Comparison of ENCODE assay signal across 9 cellular contexts in the genomic region with DNA sequence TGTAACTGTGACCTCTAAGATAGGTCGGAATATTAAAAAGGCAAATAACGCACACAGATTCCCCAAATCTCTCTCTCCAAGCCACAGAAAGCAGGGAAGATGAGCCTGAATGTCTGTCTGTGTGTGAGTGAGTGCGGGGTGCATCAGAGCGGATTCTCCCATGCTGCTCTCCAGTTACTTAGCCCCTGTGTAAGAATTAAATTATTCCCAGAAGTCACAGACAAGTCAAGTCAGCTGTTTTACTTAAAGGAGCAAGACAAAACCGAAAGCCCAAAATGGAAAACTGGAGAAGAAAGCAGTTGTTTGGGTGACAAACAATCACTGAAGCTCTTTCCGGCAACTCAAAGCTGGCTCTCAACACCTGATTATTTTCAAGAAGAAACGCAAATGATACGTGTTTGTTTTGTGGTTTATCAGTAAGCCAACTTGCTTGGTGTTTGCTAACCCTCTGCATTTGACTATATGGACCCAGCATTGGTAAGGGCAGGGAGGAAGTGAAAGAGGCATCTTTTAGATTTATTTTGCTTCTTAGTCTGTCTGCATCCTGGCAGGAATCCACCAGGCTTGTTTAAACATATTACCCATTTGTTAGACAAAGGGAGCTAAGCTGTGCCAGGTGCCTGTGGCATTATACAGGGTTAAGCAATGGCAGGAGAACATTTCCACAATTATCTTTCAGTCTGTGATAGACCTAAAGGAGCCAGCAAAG.
DNase-seq lines count a peak whose midpoint lies in the region; ATAC-seq and TF ChIP-seq lines count a peak whose summit lies in the region.
"Had no signal": no experiment of that assay in that cellular context is flagged by ENCODE, and none has a peak within 500 bp of the region (broad histone marks: within the 10 kb centered on the region; RNA-seq: fewer than 3 reads in every experiment).

No MANE protein-coding gene starts in this region.

- H3K27me3 ChIP-seq in ectodermal cell (ENCODE audit: control insufficient read depth, insufficient read depth, low read length, poor library complexity, severe bottlenecking) (no peaks in the 10 kb centered on the region), suprapubic skin (no peaks in the 10 kb centered on the region)

- no peaks in the 10 kb centered on the region for H3K36me3 ChIP-seq in ectodermal cell (ENCODE audit: control insufficient read depth, insufficient read depth, low read length)
- no peaks in the 10 kb centered on the region for H3K36me3 ChIP-seq in suprapubic skin

- DNase-seq in NCI-H2081 treated with DMSO at 0.1 percent for 48 hours (lab: John Stamatoyannopoulos, UW) (peak; percentile 98), suprapubic skin (ENCODE audit: low spot score in 2 of 2) (no peak), hepatic stellate cell (ENCODE audit: low spot score) (no peak), erythroblast (lab: John Stamatoyannopoulos, UW) (no peak)
- no peak for DNase-seq in central memory CD4-positive, alpha-beta T cell
- DNase-seq: activated naive CD8-positive, alpha-beta T cell treated with anti-CD3 and anti-CD28 coated beads, Interleukin-2, amount 10 ng/mL, durations not matched to agents 7 days and 5 days had no signal

- TF ChIP-seq POLR2A in suprapubic skin (IDR thresholded peaks at IDR 0.05) (no peak), erythroblast (IDR thresholded peaks at IDR 0.05; ENCODE audit: low read length) (no peak)

- no peaks in the 10 kb centered on the region for H3K9me3 ChIP-seq in ectodermal cell (ENCODE audit: control insufficient read depth, low read length)
- H3K9me3 ChIP-seq in suprapubic skin: no peaks in the 10 kb centered on the region

- WGBS in ectodermal cell, 2 experiments: 86% methylated on average over 5 to 8 of the region's 8 CpGs
- WGBS in suprapubic skin: 41% methylated on average over 8 of the region's 8 CpGs

- ATAC-seq in GM18498 (IDR thresholded peaks at IDR 0.05; ENCODE audit: unreplicated experiment) (peak; percentile 92), HG02798 (IDR thresholded peaks at IDR 0.05; ENCODE audit: poor library complexity, unreplicated experiment) (peak; percentile 82)

- TF ChIP-seq EP300 in suprapubic skin (IDR thresholded peaks at IDR 0.05): no peak

- H3K4me1 ChIP-seq in ectodermal cell (ENCODE audit: control insufficient read depth, insufficient read depth, low read length) (peaks cover 17% of the 10 kb centered on the region), suprapubic skin (peaks cover 23% of the 10 kb centered on the region)

- peak overlapping the region; percentile 26 for H3K27ac ChIP-seq in ectodermal cell (ENCODE audit: insufficient read depth, low read depth, low read length, poor library complexity, severe bottlenecking)
- H3K27ac ChIP-seq in suprapubic skin: peak overlapping the region; percentile 31

- H3K4me3 ChIP-seq in ectodermal cell (ENCODE audit: insufficient read depth, low read depth, low read length) (no peak overlapping the region), suprapubic skin (peak overlapping the region; percentile 15)

- no peak for TF ChIP-seq CTCF in suprapubic skin (IDR thresholded peaks at IDR 0.05)
